ENCODE assay signal across 9 cellular contexts in genomic region chr6:18264338-18265098, GRCh38. TPM values are rescaled to one million over a fixed set of nuclear protein-coding genes. Genes with fewer than 3 reads are reported as not detected.
DNase-seq lines count a peak whose midpoint lies in the region; ATAC-seq, FAIRE-seq and TF ChIP-seq lines count a peak whose summit lies in the region.
"Had no signal": no experiment of that assay in that cellular context is flagged by ENCODE, and none has a peak within 500 bp of the region (broad histone marks: within the 10 kb centered on the region; RNA-seq: fewer than 3 reads in every experiment).

A gene with protein sequence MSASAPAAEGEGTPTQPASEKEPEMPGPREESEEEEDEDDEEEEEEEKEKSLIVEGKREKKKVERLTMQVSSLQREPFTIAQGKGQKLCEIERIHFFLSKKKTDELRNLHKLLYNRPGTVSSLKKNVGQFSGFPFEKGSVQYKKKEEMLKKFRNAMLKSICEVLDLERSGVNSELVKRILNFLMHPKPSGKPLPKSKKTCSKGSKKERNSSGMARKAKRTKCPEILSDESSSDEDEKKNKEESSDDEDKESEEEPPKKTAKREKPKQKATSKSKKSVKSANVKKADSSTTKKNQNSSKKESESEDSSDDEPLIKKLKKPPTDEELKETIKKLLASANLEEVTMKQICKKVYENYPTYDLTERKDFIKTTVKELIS (minus strand): TSS chr6:18264530. CDS start chr6:18263987, 543 bp downstream.

- no peaks in the 10 kb centered on the region for H3K36me3 ChIP-seq in BJ (ENCODE audit: control insufficient read depth, insufficient read depth, low read length)

- CTCF ChIA-PET in BJ (lab: Yijun Ruan, JAX), result interaction anchor here (1.0 kb wide), 1 partner anchor 239 kb away, joined by 3 read pairs; no protein-coding TSS in a partner anchor
- CTCF ChIA-PET in activated CD4-positive, alpha-beta T cell treated with anti-CD3 and anti-CD28 coated beads, Interleukin-2, amount 10 ng/mL, durations not matched to agents 7 days and 5 days (lab: Charles Lee), result interaction anchor here (1.0 kb wide), 1 partner anchor 10 kb away, joined by 4 read pairs; no protein-coding TSS in a partner anchor

- no peaks in the 10 kb centered on the region for H3K27me3 Mint-ChIP-seq in activated CD4-positive, alpha-beta T cell treated with anti-CD3 and anti-CD28 coated beads, Interleukin-2, amount 10 ng/mL, durations not matched to agents 7 days and 5 days

- H3K9me3 Mint-ChIP-seq in activated CD4-positive, alpha-beta T cell treated with anti-CD3 and anti-CD28 coated beads, Interleukin-2, amount 10 ng/mL, durations not matched to agents 7 days and 5 days, result no peaks in the 10 kb centered on the region

- peak; percentile 62 for TF ChIP-seq CTCF in BJ (IDR thresholded peaks at IDR 0.05; ENCODE audit: insufficient read depth, low read depth, low read length)

- DNase-seq in BJ (ENCODE audit: low read depth) (no peak), GM19239 (ENCODE audit: insufficient read length, low spot score) (peak; percentile 55), NCI-H524 treated with DMSO at 0.1 percent for 48 hours (lab: John Stamatoyannopoulos, UW) (peak; percentile 54), dedifferentiated amniotic fluid mesenchymal stem cell (ENCODE audit: extremely low spot score) (peak; percentile 79), left lobe of liver (ENCODE audit: low spot score) (peak; percentile 89)
- peak; percentile 87 for DNase-seq in activated CD4-positive, alpha-beta T cell treated with anti-CD3 and anti-CD28 coated beads, Interleukin-2, amount 10 ng/mL, durations not matched to agents 7 days and 5 days
- DNase-seq in stimulated activated CD4-positive, alpha-beta T cell treated with anti-CD3 and anti-CD28 coated beads, Interleukin-2, amount 100 ng/mL, for 24 hours, result peak; percentile 84

- POLR2A ChIA-PET in BJ (lab: Charles Lee), result interaction anchor here (0.6 kb wide), 2 partner anchors 44 to 98 kb away, joined by 5 to 13 read pairs; no protein-coding TSS in a partner anchor
- POLR2A ChIA-PET in activated CD4-positive, alpha-beta T cell treated with anti-CD3 and anti-CD28 coated beads, Interleukin-2, amount 10 ng/mL, durations not matched to agents 7 days and 5 days (lab: Charles Lee), result interaction anchor here (0.5 kb wide), 1 partner anchor 158 kb away, joined by 3 read pairs; no protein-coding TSS in a partner anchor

- H3K4me1 Mint-ChIP-seq in activated CD4-positive, alpha-beta T cell treated with anti-CD3 and anti-CD28 coated beads, Interleukin-2, amount 10 ng/mL, durations not matched to agents 7 days and 5 days, result peaks cover 46% of the 10 kb centered on the region

- no peak for FAIRE-seq in GM19239 (lab: Jason Lieb, UNC)
- FAIRE-seq: endometrium had no signal

- no peaks in the 10 kb centered on the region for H3K27me3 ChIP-seq in BJ (ENCODE audit: control insufficient read depth, insufficient read depth, low read length)

- peak within 1 kb of the TSS; percentile 89 for H3K4me3 Mint-ChIP-seq in activated CD4-positive, alpha-beta T cell treated with anti-CD3 and anti-CD28 coated beads, Interleukin-2, amount 10 ng/mL, durations not matched to agents 7 days and 5 days

- peaks cover 51% of the 10 kb centered on the region for H3K36me3 Mint-ChIP-seq in activated CD4-positive, alpha-beta T cell treated with anti-CD3 and anti-CD28 coated beads, Interleukin-2, amount 10 ng/mL, durations not matched to agents 7 days and 5 days (ENCODE audit: low read depth)

- peak within 1 kb of the TSS; percentile 96 for H3K4me3 ChIP-seq in BJ (ENCODE audit: low read depth, low read length)

- H3K27ac Mint-ChIP-seq in activated CD4-positive, alpha-beta T cell treated with anti-CD3 and anti-CD28 coated beads, Interleukin-2, amount 10 ng/mL, durations not matched to agents 7 days and 5 days, result peak within 1 kb of the TSS; percentile 95

- peak; percentile 38 for ATAC-seq in HG03460 (IDR thresholded peaks at IDR 0.05; ENCODE audit: unreplicated experiment)
- peak; percentile 85 for ATAC-seq in left lobe of liver

RNA-seq across cellular contexts. Expression of the gene that starts here (rescaled TPM):
- polyA plus RNA-seq in BJ (2011; rRNA removed), result 29.2 and 52.1 TPM in 2 replicates
- polyA minus RNA-seq in BJ (2011; rRNA and poly(A)+ RNA removed), result 5.8 and 8.5 TPM in 2 replicates
- total RNA-seq in activated CD4-positive, alpha-beta T cell treated with anti-CD3 and anti-CD28 coated beads, Interleukin-2, amount 10 ng/mL, durations not matched to agents 7 days and 5 days, result 100 to 1,000 TPM; 246 to 282 TPM
- 16.9 TPM for total RNA-seq in left lobe of liver

Comparison
In these comparisons a context has a peak if more than half of its experiments do, and no peak if none do; other contexts are left out.
1. RNA of the gene that starts here (total RNA-seq): 246 to 282 TPM in activated CD4-positive, alpha-beta T cell treated with anti-CD3 and anti-CD28 coated beads, Interleukin-2, amount 10 ng/mL, durations not matched to agents 7 days and 5 days; 16.9 TPM in left lobe of liver (single experiment); every median in the first group is over 10 times any median in the second.